In genomic region chr3:172368556-172368955, GRCh38 we compare ENCODE assay signal across 8 cellular contexts.
A peak's percentile ranks its signal among the peaks of the same experiment; 100 is the strongest.
DNase-seq lines count a peak whose midpoint lies in the region; ATAC-seq, FAIRE-seq and TF ChIP-seq lines count a peak whose summit lies in the region.
"Not testable (repeated sequence)": the region's sequence is repeated elsewhere in the genome, so short reads cannot be mapped to it uniquely, and the experiment has no call there.

No MANE protein-coding gene starts in this region.

- H3K4me2 ChIP-seq in K562 (ENCODE audit: insufficient read depth, low read length): not testable (repeated sequence)

- POLR2A ChIA-PET in K562 (lab: Yijun Ruan, JAX): not testable (repeated sequence)

- not testable (repeated sequence) for TF ChIP-seq CTCF in K562 (IDR thresholded peaks at IDR 0.05 in 2 of 3, conservative IDR thresholded peaks at IDR 0.05 in 1 of 3; ENCODE audit: insufficient read depth in 2 of 3, low read depth in 1 of 3, low read length in 3 of 3); fibroblast of mammary gland (conservative IDR thresholded peaks at IDR 0.05; ENCODE audit: control insufficient read depth, insufficient read depth, low read depth, low read length); psoas muscle (IDR thresholded peaks at IDR 0.05); testis (IDR thresholded peaks at IDR 0.05)

- not testable (repeated sequence) for H3K4me3 ChIP-seq in SJCRH30; K562; fibroblast of mammary gland (ENCODE audit: control insufficient read depth, low read depth, low read length); psoas muscle; testis

- intact Hi-C loops in K562 (cut with micrococcal nuclease); testis (cut with DNase I; ENCODE audit: low total_unique reads): not testable (repeated sequence)
- intact Hi-C loops in psoas muscle (cut with DNase I): loop anchor here in 1 of 2 donors (10.0 kb wide), 1 partner anchor 106 kb away; no protein-coding TSS in a partner anchor

- 86% methylated on average over 5 of the region's 5 CpGs for WGBS in K562 (ENCODE audit: insufficient coverage, low coverage, missing lambda C conversion rate)
- 80 to 94% (median 82%) methylated on average over 5 of the region's 5 CpGs for WGBS in psoas muscle, 3 donors
- 91 to 97% methylated on average over 5 of the region's 5 CpGs for WGBS in testis, 2 donors

- not testable (repeated sequence) for H4K20me1 ChIP-seq in K562 (replicated peaks; ENCODE audit: control insufficient read depth, insufficient read depth, low read length)

- not testable (repeated sequence) for TF ChIP-seq POLR2A in K562 (conservative IDR thresholded peaks at IDR 0.05); testis (IDR thresholded peaks at IDR 0.05)

- not testable (repeated sequence) for H3K9me3 ChIP-seq in SJCRH30 (replicated peaks); K562 (replicated peaks; ENCODE audit: control insufficient read depth, insufficient read depth, low read depth, low read length); psoas muscle; testis

- not testable (repeated sequence) for H2AFZ ChIP-seq in K562 (ENCODE audit: low read depth, low read length)

- in situ Hi-C loops in K562 (cut with MboI): not testable (repeated sequence)

- not testable (repeated sequence) for ATAC-seq in K562, psoas muscle

- peaks cover 55% of the 10 kb centered on the region for H3K36me3 ChIP-seq in SJCRH30
- H3K36me3 ChIP-seq in K562 (ENCODE audit: control insufficient read depth, insufficient read depth, low read length): peaks cover 41% of the 10 kb centered on the region; the same call in 2 of the 3 replicates
- peaks cover 3 to 34% of the 10 kb centered on the region in 2 donors for H3K36me3 ChIP-seq in psoas muscle (ENCODE audit: insufficient read depth in 1 of 2, low read depth in 1 of 2)
- H3K36me3 ChIP-seq in testis (ENCODE audit: low read depth, missing control alignments): not testable (repeated sequence)

- DNase-seq in Daoy (ENCODE audit: low read depth): peak; percentile 20
- DNase-seq in HCEC 1CT: peak; percentile 32
- DNase-seq in SJCRH30; K562 (ENCODE audit: extremely low read depth in 1 of 4, low spot score in 3 of 4); psoas muscle; testis: not testable (repeated sequence)
- DNase-seq in fibroblast of mammary gland (ENCODE audit: low read depth): peak; percentile 38
- peak; percentile 73 for DNase-seq in iris pigment epithelial cell (ENCODE audit: low read depth)

- not testable (repeated sequence) for TF ChIP-seq EP300 in K562 (IDR thresholded peaks at IDR 0.05; ENCODE audit: low read length)

- not testable (repeated sequence) for H3K27me3 ChIP-seq in SJCRH30; K562 (ENCODE audit: control insufficient read depth in 2 of 2, insufficient read depth in 2 of 2, low read length in 2 of 2); psoas muscle (ENCODE audit: insufficient read depth in 3 of 3, low read length in 2 of 3); testis

- H3K4me1 ChIP-seq in SJCRH30 (peaks cover 31% of the 10 kb centered on the region), psoas muscle (peaks cover 32% of the 10 kb centered on the region)
- H3K4me1 ChIP-seq in K562 (replicated peaks in 1 of 2; ENCODE audit: control insufficient read depth in 2 of 2, insufficient read depth in 2 of 2, low read length in 2 of 2); testis: not testable (repeated sequence)

- H3K79me2 ChIP-seq in K562 (ENCODE audit: control insufficient read depth, insufficient read depth, low read length): not testable (repeated sequence)

- CTCF ChIA-PET in K562 (lab: Yijun Ruan, JAX; ENCODE audit: low intra/inter-chr PET ratio): not testable (repeated sequence)

- H3K27ac ChIP-seq in SJCRH30 (peak overlapping the region; percentile 56), psoas muscle (peak overlapping the region; percentile 58), testis (peak overlapping the region; percentile 11 to 17)
- H3K27ac ChIP-seq in K562 (ENCODE audit: extremely low read depth, low read depth, low read length): not testable (repeated sequence)

- not testable (repeated sequence) for FAIRE-seq in K562 (lab: Jason Lieb, UNC)

- BruUV-seq in K562 (replicated peaks; lab: Mats Ljungman, UMichigan): not testable (repeated sequence)

- H3K9me1 ChIP-seq in K562 (ENCODE audit: control insufficient read depth, insufficient read depth, low read length): not testable (repeated sequence)

- not testable (repeated sequence) for TF ChIP-seq RAD21 in K562 (CRISPR knock-in tag; conservative IDR thresholded peaks at IDR 0.05 in 1 of 2, IDR thresholded peaks at IDR 0.05 in 1 of 2)

- H3K9ac ChIP-seq in K562 (ENCODE audit: insufficient read depth in 1 of 2, low read depth in 2 of 2, low read length in 2 of 2): not testable (repeated sequence)

TF ChIP-seq in K562, 482 proteins besides CTCF, POLR2A, EP300 and RAD21:
- TF ChIP-seq ATF3 (IDR thresholded peaks at IDR 0.05): 0 out of 2 replicates have a peak, but pooled peaks have one; percentile 11
- TF ChIP-seq ATF3 (CRISPR knock-in tag; conservative IDR thresholded peaks at IDR 0.05): not testable (repeated sequence)
TF ChIP-seq in K562: peak in this region for 1; not testable (repeated sequence) for 481.
